ENCODE assay signal across 18 cellular contexts in the genomic region with DNA sequence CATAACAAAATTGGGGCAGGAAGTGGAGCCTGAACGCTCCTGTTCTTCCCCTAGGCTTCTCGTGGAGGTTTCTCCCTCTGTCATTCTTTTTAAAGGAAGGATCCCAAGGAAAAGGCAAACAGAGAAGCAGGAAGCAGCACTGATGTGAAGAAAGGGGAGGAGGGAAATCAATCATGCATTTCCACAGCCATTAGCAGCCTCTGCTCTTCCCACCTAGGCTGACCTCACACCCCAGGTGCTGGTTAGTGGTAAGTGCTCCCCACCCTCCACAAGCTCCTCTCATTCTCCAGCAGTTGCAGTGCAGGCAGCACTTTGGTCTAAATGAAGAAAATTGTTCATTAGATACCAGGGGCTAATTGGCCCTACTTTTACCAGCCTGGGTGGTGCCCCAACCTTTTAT. TPM values are rescaled to one million over a fixed set of nuclear protein-coding genes. Genes with fewer than 3 reads are reported as not detected.
"Had no signal": no experiment of that assay in that cellular context is flagged by ENCODE, and none has a peak within 500 bp of the region (broad histone marks: within the 10 kb centered on the region; RNA-seq: fewer than 3 reads in every experiment).

No MANE protein-coding gene starts in this region.

- DNase-seq: activated CD4-positive, alpha-beta T cell treated with anti-CD3 and anti-CD28 coated beads, Interleukin-2, amount 10 ng/mL, durations not matched to agents 24 days and 14 days; activated CD4-positive, CD25-positive, alpha-beta regulatory T cell; activated CD8-positive, alpha-beta memory T cell treated with anti-CD3 and anti-CD28 coated beads, Interleukin-2, amount 50 U/mL, for 48 hours; activated CD8-positive, alpha-beta T cell treated with anti-CD3 and anti-CD28 coated beads, Interleukin-2, amount 10 ng/mL, durations not matched to agents 7 days and 5 days; activated gamma-delta T cell treated with Interleukin-2 at 50 U/mL for 16 hours; activated T-cell treated with anti-CD3 and anti-CD28 coated beads, Interleukin-2, amount 50 U/mL, for 72 hours; amygdala; body of pancreas; esophagus squamous epithelium; glutamatergic neuron; hypothalamus; kidney; mesendoderm; natural killer cell; stimulated activated CD4-positive, alpha-beta T cell treated with anti-CD3 and anti-CD28 coated beads, Interleukin-2, amount 100 ng/mL, for 48 hours; thyroid gland had no signal

- ATAC-seq: activated CD8-positive, alpha-beta T cell treated with anti-CD3 and anti-CD28 coated beads, Interleukin-2, amount 10 ng/mL, durations not matched to agents 7 days and 5 days; activated T-cell treated with anti-CD3 and anti-CD28 coated beads, Interleukin-2, amount 50 U/mL, for 72 hours; body of pancreas; natural killer cell; stimulated activated memory B cell treated with anti-CD40 and anti-IgM and Interleukin-4, amounts not matched to agents 10 μg/mL and 1 μg/mL and 100 μg/mL, for 72 hours had no signal

RNA-seq across cellular contexts. Expression of a gene that starts 2.6 kb away (rescaled TPM):
- total RNA-seq: activated CD4-positive, alpha-beta T cell treated with anti-CD3 and anti-CD28 coated beads, Interleukin-2, amount 10 ng/mL, durations not matched to agents 24 days and 14 days; activated CD8-positive, alpha-beta T cell treated with anti-CD3 and anti-CD28 coated beads, Interleukin-2, amount 10 ng/mL, durations not matched to agents 7 days and 5 days; activated T-cell treated with anti-CD3 and anti-CD28 coated beads, Interleukin-2, amount 50 U/mL, for 72 hours; fibroblast of villous mesenchyme; kidney; natural killer cell had no signal
